8 cellular contexts compared by ENCODE assay signal in genomic region chr22:24758164-24758799, GRCh38. TPM values are rescaled to one million over a fixed set of nuclear protein-coding genes. Genes with fewer than 3 reads are reported as not detected.
DNase-seq lines count a peak whose midpoint lies in the region; ATAC-seq, FAIRE-seq and TF ChIP-seq lines count a peak whose summit lies in the region.

No MANE protein-coding gene starts in this region.

- TF ChIP-seq CTCF in Peyer's patch (IDR thresholded peaks at IDR 0.05) (peak; percentile 69 to 93 (median 86)), left ventricle myocardium inferior (IDR thresholded peaks at IDR 0.05; ENCODE audit: borderline replicate concordance) (peak; percentile 89)

- no peaks in the 10 kb centered on the region for H3K27me3 Mint-ChIP-seq in activated naive CD4-positive, alpha-beta T cell treated with anti-CD3 and anti-CD28 coated beads for 36 hours (ENCODE audit: low read depth)

- H3K4me1 Mint-ChIP-seq in activated naive CD4-positive, alpha-beta T cell treated with anti-CD3 and anti-CD28 coated beads for 36 hours (ENCODE audit: low read depth) = no peaks in the 10 kb centered on the region

- intact Hi-C loops in activated naive CD4-positive, alpha-beta T cell treated with anti-CD3 and anti-CD28 coated beads for 36 hours (cut with micrococcal nuclease) = loop anchor here (5.0 kb wide), 1 partner anchor 231 kb away; no protein-coding TSS in a partner anchor
- intact Hi-C loops in left ventricle myocardium inferior (cut with micrococcal nuclease) = no loop called here

- H3K36me3 Mint-ChIP-seq in activated naive CD4-positive, alpha-beta T cell treated with anti-CD3 and anti-CD28 coated beads for 36 hours (ENCODE audit: low read depth) = no peaks in the 10 kb centered on the region

- H3K4me3 ChIP-seq in Peyer's patch (no peak overlapping the region), left ventricle myocardium inferior (no peak overlapping the region)

- H3K36me3 ChIP-seq in Peyer's patch = no peaks in the 10 kb centered on the region
- H3K36me3 ChIP-seq in left ventricle myocardium inferior = no peaks in the 10 kb centered on the region

- H3K27me3 ChIP-seq in Peyer's patch = no peaks in the 10 kb centered on the region
- peaks cover 47% of the 10 kb centered on the region for H3K27me3 ChIP-seq in left ventricle myocardium inferior (ENCODE audit: low read depth)

- no peak overlapping the region for H3K27ac Mint-ChIP-seq in activated naive CD4-positive, alpha-beta T cell treated with anti-CD3 and anti-CD28 coated beads for 36 hours

- H3K4me1 ChIP-seq in Peyer's patch = no peaks in the 10 kb centered on the region
- no peaks in the 10 kb centered on the region for H3K4me1 ChIP-seq in left ventricle myocardium inferior

- H3K9me3 Mint-ChIP-seq in activated naive CD4-positive, alpha-beta T cell treated with anti-CD3 and anti-CD28 coated beads for 36 hours = no peaks in the 10 kb centered on the region

- CTCF ChIA-PET in activated naive CD4-positive, alpha-beta T cell treated with anti-CD3 and anti-CD28 coated beads for 36 hours (lab: Charles Lee) = interaction anchor here (0.6 to 1.8 kb wide), 15 partner anchors 10 to 666 kb away, joined by 3 to 13 read pairs (median 4); no protein-coding TSS in a partner anchor

- H3K9me3 ChIP-seq in Peyer's patch (no peaks in the 10 kb centered on the region), left ventricle myocardium inferior (replicated peaks) (no peaks in the 10 kb centered on the region)

- H3K27ac ChIP-seq in Peyer's patch = no peak overlapping the region
- H3K27ac ChIP-seq in left ventricle myocardium inferior (replicated peaks) = no peak overlapping the region

- TF ChIP-seq POLR2A in H54 (IDR thresholded peaks at IDR 0.05; ENCODE audit: low read depth, low read length) = no peak
- no peak for TF ChIP-seq POLR2A in Peyer's patch (IDR thresholded peaks at IDR 0.05)

- DNase-seq in CD1c-positive myeloid dendritic cell (ENCODE audit: extremely low spot score) (peak; percentile 71), H54 (ENCODE audit: insufficient read length, low spot score) (peak; percentile 16), Peyer's patch (peak in 2 of 3 donors; percentile 37 to 84), left ventricle myocardium inferior (peak; percentile 38), ecto neural progenitor cell (ENCODE audit: low spot score) (no peak)
- peak; percentile 75 for DNase-seq in activated naive CD4-positive, alpha-beta T cell treated with anti-CD3 and anti-CD28 coated beads for 36 hours
- DNase-seq in stimulated activated CD4-positive, alpha-beta T cell treated with anti-CD3 and anti-CD28 coated beads, Interleukin-12 subunit alpha, Interleukin-12 subunit beta, amount 100 ng/mL, for 4 hours = peak; percentile 47

- FAIRE-seq in H54 (lab: Jason Lieb, UNC) = peak; percentile 61

- no peak overlapping the region for H3K4me3 Mint-ChIP-seq in activated naive CD4-positive, alpha-beta T cell treated with anti-CD3 and anti-CD28 coated beads for 36 hours

- ATAC-seq in GM21576 (IDR thresholded peaks at IDR 0.05; ENCODE audit: unreplicated experiment) = no peak

RNA-seq across cellular contexts. Expression of gene PIWIL3, which starts 16.2 kb away (rescaled TPM):
- not detected for total RNA-seq in Peyer's patch
- total RNA-seq in activated naive CD4-positive, alpha-beta T cell treated with anti-CD3 and anti-CD28 coated beads for 36 hours = not detected
- not detected for total RNA-seq in left ventricle myocardium inferior

RNA-seq across cellular contexts. Expression of gene SGSM1, which starts 47.7 kb away (rescaled TPM):
- total RNA-seq in Peyer's patch (1 to 10 TPM; 1.4 to 3.3 (median 2.1) TPM), left ventricle myocardium inferior (8.8 TPM)
- under 1 TPM; 0.12 to 0.17 TPM for total RNA-seq in activated naive CD4-positive, alpha-beta T cell treated with anti-CD3 and anti-CD28 coated beads for 36 hours
